Comparison of ENCODE assay signal across 14 cellular contexts in genomic region chr12:114405449-114406271, GRCh38. TPM values are rescaled to one million over a fixed set of nuclear protein-coding genes. Genes with fewer than 3 reads are reported as not detected.
DNase-seq lines count a peak whose midpoint lies in the region; ATAC-seq, FAIRE-seq and TF ChIP-seq lines count a peak whose summit lies in the region.
"Had no signal": no experiment of that assay in that cellular context is flagged by ENCODE, and none has a peak within 500 bp of the region (broad histone marks: within the 10 kb centered on the region; RNA-seq: fewer than 3 reads in every experiment).

TSS of gene TBX5 (minus strand) at chr12:114406144. CDS start at chr12:114403898, 2,246 bp downstream.

- no peak within 1 kb of the TSS for H3K27ac Mint-ChIP-seq in T-helper 17 cell
- H3K27ac Mint-ChIP-seq in stimulated activated memory B cell treated with anti-CD40 and anti-IgM and Interleukin-4, amounts not matched to agents 10 μg/mL and 1 μg/mL and 100 μg/mL, for 72 hours: no peak within 1 kb of the TSS

- intact Hi-C loops in HepG2 (cut with micrococcal nuclease; ENCODE audit: unreplicated experiment): no loop called here
- intact Hi-C loops in right lobe of liver (cut with DNase I): no loop called here
- intact Hi-C loops in left ventricle myocardium superior (cut with micrococcal nuclease): no loop called here

- 0 out of 2 replicates have a peak within 1 kb of the TSS, but pooled peaks have one; percentile 3 for H3K4me2 ChIP-seq in HepG2 (ENCODE audit: low read depth, low read length)

- ATAC-seq in HepG2: no peak
- ATAC-seq in right lobe of liver: no peak
- ATAC-seq in T-helper 17 cell: no peak
- ATAC-seq in left ventricle myocardium superior: peak; percentile 28
- ATAC-seq in stimulated activated memory B cell treated with anti-CD40 and anti-IgM and Interleukin-4, amounts not matched to agents 10 μg/mL and 1 μg/mL and 100 μg/mL, for 72 hours: no peak
- no peak for ATAC-seq in GM19324 (IDR thresholded peaks at IDR 0.05; ENCODE audit: low FRiP score, unreplicated experiment)

- no peak for FAIRE-seq in HepG2 (lab: Jason Lieb, UNC)
- FAIRE-seq: colon, D721Med had no signal

- no TSS peak for BruUV-seq in HepG2 (replicated peaks; lab: Mats Ljungman, UMichigan)

- DNase-seq in HepG2 (ENCODE audit: low spot score) (no peak), right lobe of liver (no peak), T-helper 17 cell (no peak), left ventricle myocardium superior (peak; percentile 52), globus pallidus (ENCODE audit: low spot score) (no peak)
- DNase-seq: KG1, sigmoid colon had no signal

- peaks cover 10% of the 10 kb centered on the region for H3K4me1 Mint-ChIP-seq in T-helper 17 cell
- peaks cover 21% of the 10 kb centered on the region for H3K4me1 Mint-ChIP-seq in stimulated activated memory B cell treated with anti-CD40 and anti-IgM and Interleukin-4, amounts not matched to agents 10 μg/mL and 1 μg/mL and 100 μg/mL, for 72 hours

- H3K4me1 ChIP-seq in HepG2 (ENCODE audit: insufficient read depth, low read length): no peaks in the 10 kb centered on the region
- H3K4me1 ChIP-seq in right lobe of liver: peaks cover 0 to 10% (median 0%) of the 10 kb centered on the region in 4 donors
- H3K4me1 ChIP-seq in urinary bladder (ENCODE audit: insufficient read depth): peaks cover 1% of the 10 kb centered on the region

- no peaks in the 10 kb centered on the region for H4K20me1 ChIP-seq in HepG2 (ENCODE audit: insufficient read depth, low read length)

- no peak within 1 kb of the TSS for H3K9ac ChIP-seq in HepG2 (ENCODE audit: insufficient read depth, low read depth, low read length)

- H3K27ac ChIP-seq in HepG2 (ENCODE audit: extremely low read length, insufficient read depth, low read length) (no peak within 1 kb of the TSS), right lobe of liver (no peak within 1 kb of the TSS), urinary bladder (ENCODE audit: low read depth) (peak within 1 kb of the TSS; percentile 27)

- TF ChIP-seq EP300 in HepG2 (IDR thresholded peaks at IDR 0.05; ENCODE audit: low read depth in 2 of 2, low read length in 2 of 2) (no peak), HepG2 (CRISPR knock-in tag; IDR thresholded peaks at IDR 0.05; ENCODE audit: borderline replicate concordance) (no peak)

- TF ChIP-seq CTCF in HepG2 (CRISPR knock-in tag; IDR thresholded peaks at IDR 0.05) (no peak), right lobe of liver (IDR thresholded peaks at IDR 0.05) (no peak)

- no peaks in the 10 kb centered on the region for H3K79me2 ChIP-seq in HepG2 (ENCODE audit: insufficient read depth, low read length)

- CTCF ChIA-PET in HepG2 (lab: Yijun Ruan, JAX; ENCODE audit: low intra/inter-chr PET ratio, low total read pairs): no interaction called here

- WGBS in HepG2 (ENCODE audit: low lambda C conversion rate): 4% methylated on average over 15 of the region's 46 CpGs
- 2% methylated on average over 18 of the region's 46 CpGs for WGBS in right lobe of liver (ENCODE audit: insufficient coverage, low coverage, low lambda C conversion rate, missing lambda C conversion rate)
- 1% methylated on average over 46 of the region's 46 CpGs for WGBS in urinary bladder

- no peak within 1 kb of the TSS for H2AFZ ChIP-seq in HepG2 (ENCODE audit: low read length)

- TF ChIP-seq POLR2A in HepG2 (IDR thresholded peaks at IDR 0.05; ENCODE audit: insufficient read depth in 1 of 2, low read depth in 2 of 2, low read length in 2 of 2) (no peak), right lobe of liver (IDR thresholded peaks at IDR 0.05) (no peak)

- H3K27me3 ChIP-seq in HepG2 (ENCODE audit: control insufficient read depth in 1 of 2, insufficient read depth in 2 of 2, low read length in 2 of 2): peaks cover 4 to 79% of the 10 kb centered on the region in 2 experiments
- peaks cover 15 to 30% of the 10 kb centered on the region in 2 donors for H3K27me3 ChIP-seq in right lobe of liver

- H3K36me3 ChIP-seq in HepG2 (replicated peaks in 1 of 2; ENCODE audit: control insufficient read depth in 1 of 2, insufficient read depth in 2 of 2, low read length in 2 of 2) (no peaks in the 10 kb centered on the region), right lobe of liver (no peaks in the 10 kb centered on the region), urinary bladder (ENCODE audit: insufficient read depth) (no peaks in the 10 kb centered on the region)
- H3K36me3 ChIP-seq: sigmoid colon had no signal

- peak within 1 kb of the TSS; percentile 46 for H3K4me3 Mint-ChIP-seq in T-helper 17 cell
- H3K4me3 Mint-ChIP-seq in stimulated activated memory B cell treated with anti-CD40 and anti-IgM and Interleukin-4, amounts not matched to agents 10 μg/mL and 1 μg/mL and 100 μg/mL, for 72 hours: no peak within 1 kb of the TSS

- TF ChIP-seq RAD21 in HepG2 (CRISPR knock-in tag; IDR thresholded peaks at IDR 0.05): no peak

- no peaks in the 10 kb centered on the region for H3K9me3 Mint-ChIP-seq in stimulated activated memory B cell treated with anti-CD40 and anti-IgM and Interleukin-4, amounts not matched to agents 10 μg/mL and 1 μg/mL and 100 μg/mL, for 72 hours

- POLR2A ChIA-PET in HepG2 (lab: Yijun Ruan, JAX): no interaction called here

- no peaks in the 10 kb centered on the region for H3K9me3 ChIP-seq in HepG2 (ENCODE audit: low read length)
- H3K9me3 ChIP-seq in right lobe of liver: no peaks in the 10 kb centered on the region
- H3K9me3 ChIP-seq in T-helper 17 cell (ENCODE audit: control insufficient read depth, low read length, poor library complexity, severe bottlenecking): no peaks in the 10 kb centered on the region
- H3K9me3 ChIP-seq: sigmoid colon had no signal

- H3K27me3 Mint-ChIP-seq in T-helper 17 cell: peaks cover 94% of the 10 kb centered on the region
- peaks cover 96% of the 10 kb centered on the region for H3K27me3 Mint-ChIP-seq in stimulated activated memory B cell treated with anti-CD40 and anti-IgM and Interleukin-4, amounts not matched to agents 10 μg/mL and 1 μg/mL and 100 μg/mL, for 72 hours

- in situ Hi-C loops in HepG2 (cut with HindIII; ENCODE audit: extremely low pct_ligation_motif_present, low pct_unique_long_range_greater_than_20kb): no loop called here

- H3K36me3 Mint-ChIP-seq in T-helper 17 cell (ENCODE audit: low read depth): peaks cover 11% of the 10 kb centered on the region
- H3K36me3 Mint-ChIP-seq in stimulated activated memory B cell treated with anti-CD40 and anti-IgM and Interleukin-4, amounts not matched to agents 10 μg/mL and 1 μg/mL and 100 μg/mL, for 72 hours: no peaks in the 10 kb centered on the region

- H3K4me3 ChIP-seq in HepG2 (replicated peaks in 1 of 3; ENCODE audit: insufficient read depth in 1 of 3, low read depth in 2 of 3, low read length in 3 of 3) (no peak within 1 kb of the TSS), right lobe of liver (no peak within 1 kb of the TSS), urinary bladder (ENCODE audit: low read depth, low read length) (peak within 1 kb of the TSS; percentile 57)
- H3K4me3 ChIP-seq: sigmoid colon had no signal

TF ChIP-seq in HepG2, 621 proteins besides CTCF, POLR2A, EP300 and RAD21:
- TF ChIP-seq KAT7 (CRISPR knock-in tag; IDR thresholded peaks at IDR 0.05; ENCODE audit: borderline replicate concordance): no peak
- TF ChIP-seq EZH2 (conservative IDR thresholded peaks at IDR 0.05; ENCODE audit: low read depth, low read length): peak; percentile 85

RNA-seq across cellular contexts. Expression of gene TBX5, which starts in this region (rescaled TPM):
- total RNA-seq in HepG2 (2016; rRNA removed; fragmentation: Illumina TruSeq; extraction: Trizol): not detected in 2 replicates
- not detected in 2 replicates for total RNA-seq in HepG2 (2016; cell fraction: cytosol; rRNA removed; fragmentation: Illumina TruSeq; extraction: Trizol; ENCODE audit: low read depth)
- not detected in 2 replicates for total RNA-seq in HepG2 (2016; cell fraction: insoluble cytoplasmic fraction; rRNA removed; fragmentation: Illumina TruSeq; extraction: Trizol)
- total RNA-seq in HepG2 (2016; cell fraction: membrane; rRNA removed; fragmentation: Illumina TruSeq; extraction: Trizol): not detected in 2 replicates
- not detected in 2 replicates for total RNA-seq in HepG2 (2016; cell fraction: nucleus; rRNA removed; fragmentation: Illumina TruSeq; extraction: Trizol)
- not detected in 2 replicates for polyA plus RNA-seq in HepG2 (2011; rRNA removed)
- polyA plus RNA-seq in HepG2 (2011; cell fraction: cytosol; rRNA removed): not detected in 2 replicates
- not detected in 2 replicates for polyA plus RNA-seq in HepG2 (2011; cell fraction: nucleus; rRNA removed)
- polyA plus RNA-seq in HepG2 (2012): not detected in 2 replicates
- not detected in 2 replicates for polyA plus RNA-seq in HepG2 (2016; cell fraction: cytosol; fragmentation: Illumina TruSeq; extraction: Trizol; ENCODE audit: low read depth)
- polyA plus RNA-seq in HepG2 (2016; cell fraction: insoluble cytoplasmic fraction; fragmentation: Illumina TruSeq; extraction: Trizol; ENCODE audit: low read depth): not detected in 2 replicates
- polyA plus RNA-seq in HepG2 (2016; cell fraction: membrane; fragmentation: Illumina TruSeq; extraction: Trizol; ENCODE audit: low read depth): not detected in 2 replicates
- polyA plus RNA-seq in HepG2 (2016; cell fraction: nucleus; fragmentation: Illumina TruSeq; extraction: Trizol; ENCODE audit: insufficient read depth, low read depth): not detected in 2 replicates
- polyA minus RNA-seq in HepG2 (2011; rRNA and poly(A)+ RNA removed; ENCODE audit: low replicate concordance): not detected in 2 replicates
- polyA minus RNA-seq in HepG2 (2011; cell fraction: cytosol; rRNA and poly(A)+ RNA removed): not detected in 2 replicates
- not detected in 2 replicates for polyA minus RNA-seq in HepG2 (2011; cell fraction: nucleus; rRNA and poly(A)+ RNA removed)
- not detected for total RNA-seq in right lobe of liver
- not detected for total RNA-seq in T-helper 17 cell
- 73.5 TPM for total RNA-seq in left ventricle myocardium superior
- 6.2 TPM for total RNA-seq in urinary bladder
- polyA plus RNA-seq in urinary bladder: 12.9 TPM
- total RNA-seq: activated CD8-positive, alpha-beta memory T cell treated with anti-CD3 and anti-CD28 coated beads for 36 hours; kidney epithelial cell; sigmoid colon had no signal
- polyA plus RNA-seq: sigmoid colon had no signal

Comparison
In these comparisons a context has a peak if more than half of its experiments do, and no peak if none do; other contexts are left out.
1. RNA of gene TBX5 (total RNA-seq): 73.5 TPM in left ventricle myocardium superior (single experiment); 6.2 TPM in urinary bladder (single experiment), not detected in HepG2, not detected in right lobe of liver and not detected in T-helper 17 cell; every median in the first group is over 10 times any median in the second.
2. RNA of gene TBX5 (polyA plus RNA-seq): 12.9 TPM in urinary bladder (single experiment); not detected in HepG2; every median in the first group is over 10 times any median in the second.